ENCODE assay signal across 12 cellular contexts in genomic region chr15:65249641-65250040, GRCh38. TPM values are rescaled to one million over a fixed set of nuclear protein-coding genes. Genes with fewer than 3 reads are reported as not detected.
DNase-seq lines count a peak whose midpoint lies in the region; ATAC-seq and TF ChIP-seq lines count a peak whose summit lies in the region.
"Had no signal": no experiment of that assay in that cellular context is flagged by ENCODE, and none has a peak within 500 bp of the region (broad histone marks: within the 10 kb centered on the region; RNA-seq: fewer than 3 reads in every experiment).

No MANE protein-coding gene starts in this region.

- ATAC-seq in GM21717 (IDR thresholded peaks at IDR 0.05; ENCODE audit: unreplicated experiment) = peak; percentile 38
- ATAC-seq in memory B cell (ENCODE audit: low read depth) = peak; percentile 49
- peak; percentile 95 for ATAC-seq in stimulated activated memory B cell treated with anti-CD40 and anti-IgM and Interleukin-4, amounts not matched to agents 10 μg/mL and 1 μg/mL and 100 μg/mL, for 72 hours
- ATAC-seq in GM18517 (IDR thresholded peaks at IDR 0.05; ENCODE audit: unreplicated experiment) = no peak
- ATAC-seq: K562 had no signal

- H3K9me3 Mint-ChIP-seq in activated CD4-positive, alpha-beta T cell treated with anti-CD3 and anti-CD28 coated beads, Interleukin-2, amount 10 ng/mL, durations not matched to agents 24 days and 14 days = no peaks in the 10 kb centered on the region
- no peaks in the 10 kb centered on the region for H3K9me3 Mint-ChIP-seq in memory B cell
- no peaks in the 10 kb centered on the region for H3K9me3 Mint-ChIP-seq in stimulated activated memory B cell treated with anti-CD40 and anti-IgM and Interleukin-4, amounts not matched to agents 10 μg/mL and 1 μg/mL and 100 μg/mL, for 72 hours
- no peaks in the 10 kb centered on the region for H3K9me3 Mint-ChIP-seq in endothelial cell (ENCODE audit: unreplicated experiment)

- TF ChIP-seq CTCF in endothelial cell (IDR thresholded peaks at IDR 0.05; ENCODE audit: unreplicated experiment) = no peak

- peak overlapping the region; percentile 70 for H3K27ac Mint-ChIP-seq in activated CD4-positive, alpha-beta T cell treated with anti-CD3 and anti-CD28 coated beads, Interleukin-2, amount 10 ng/mL, durations not matched to agents 24 days and 14 days
- no peak overlapping the region for H3K27ac Mint-ChIP-seq in memory B cell
- H3K27ac Mint-ChIP-seq in stimulated activated memory B cell treated with anti-CD40 and anti-IgM and Interleukin-4, amounts not matched to agents 10 μg/mL and 1 μg/mL and 100 μg/mL, for 72 hours = peak overlapping the region; percentile 65
- H3K27ac Mint-ChIP-seq in endothelial cell (ENCODE audit: unreplicated experiment) = no peak overlapping the region

- DNase-seq in activated CD4-positive, alpha-beta T cell treated with anti-CD3 and anti-CD28 coated beads, Interleukin-2, amount 10 ng/mL, durations not matched to agents 24 days and 14 days = peak; percentile 72
- DNase-seq in memory B cell (ENCODE audit: low spot score in 2 of 2) = no peak
- DNase-seq in endothelial cell (ENCODE audit: low spot score) = no peak
- no peak for DNase-seq in NOMO-1 treated with DMSO at 0.1 percent for 48 hours (lab: John Stamatoyannopoulos, UW; ENCODE audit: unreplicated experiment)
- DNase-seq: NK-92 treated with Interleukin-12 subunit alpha and Interleukin-12 subunit beta, amount 100 ng/mL, for 24 hours had no signal

- peaks cover 2% of the 10 kb centered on the region for H3K36me3 Mint-ChIP-seq in activated CD4-positive, alpha-beta T cell treated with anti-CD3 and anti-CD28 coated beads, Interleukin-2, amount 10 ng/mL, durations not matched to agents 24 days and 14 days (ENCODE audit: low read depth)
- H3K36me3 Mint-ChIP-seq in memory B cell = peaks cover 16% of the 10 kb centered on the region
- peaks cover 30% of the 10 kb centered on the region for H3K36me3 Mint-ChIP-seq in stimulated activated memory B cell treated with anti-CD40 and anti-IgM and Interleukin-4, amounts not matched to agents 10 μg/mL and 1 μg/mL and 100 μg/mL, for 72 hours
- H3K36me3 Mint-ChIP-seq in endothelial cell (ENCODE audit: low read depth, unreplicated experiment) = peaks cover 4% of the 10 kb centered on the region

- no peaks in the 10 kb centered on the region for H3K27me3 Mint-ChIP-seq in activated CD4-positive, alpha-beta T cell treated with anti-CD3 and anti-CD28 coated beads, Interleukin-2, amount 10 ng/mL, durations not matched to agents 24 days and 14 days
- H3K27me3 Mint-ChIP-seq in memory B cell (no peaks in the 10 kb centered on the region), endothelial cell (ENCODE audit: unreplicated experiment) (peaks cover 3% of the 10 kb centered on the region)
- no peaks in the 10 kb centered on the region for H3K27me3 Mint-ChIP-seq in stimulated activated memory B cell treated with anti-CD40 and anti-IgM and Interleukin-4, amounts not matched to agents 10 μg/mL and 1 μg/mL and 100 μg/mL, for 72 hours

- H3K4me1 Mint-ChIP-seq in activated CD4-positive, alpha-beta T cell treated with anti-CD3 and anti-CD28 coated beads, Interleukin-2, amount 10 ng/mL, durations not matched to agents 24 days and 14 days = peaks cover 7% of the 10 kb centered on the region
- no peaks in the 10 kb centered on the region for H3K4me1 Mint-ChIP-seq in memory B cell
- H3K4me1 Mint-ChIP-seq in stimulated activated memory B cell treated with anti-CD40 and anti-IgM and Interleukin-4, amounts not matched to agents 10 μg/mL and 1 μg/mL and 100 μg/mL, for 72 hours = peaks cover 17% of the 10 kb centered on the region
- no peaks in the 10 kb centered on the region for H3K4me1 Mint-ChIP-seq in endothelial cell (ENCODE audit: unreplicated experiment)

- intact Hi-C loops in activated CD4-positive, alpha-beta T cell treated with anti-CD3 and anti-CD28 coated beads, Interleukin-2, amount 10 ng/mL, durations not matched to agents 24 days and 14 days (cut with micrococcal nuclease) = loop anchor here (5.0 kb wide), 1 partner anchor 48 kb away; the partner anchor contains the start of gene RNU5A-1

- no peak overlapping the region for H3K4me3 Mint-ChIP-seq in activated CD4-positive, alpha-beta T cell treated with anti-CD3 and anti-CD28 coated beads, Interleukin-2, amount 10 ng/mL, durations not matched to agents 24 days and 14 days
- H3K4me3 Mint-ChIP-seq in memory B cell (no peak overlapping the region), endothelial cell (ENCODE audit: unreplicated experiment) (no peak overlapping the region)
- no peak overlapping the region for H3K4me3 Mint-ChIP-seq in stimulated activated memory B cell treated with anti-CD40 and anti-IgM and Interleukin-4, amounts not matched to agents 10 μg/mL and 1 μg/mL and 100 μg/mL, for 72 hours

RNA-seq across cellular contexts. Expression of gene PARP16, which starts 37.0 kb away (rescaled TPM):
- 11.7 TPM in 2 replicates for total RNA-seq in activated CD4-positive, alpha-beta T cell treated with anti-CD3 and anti-CD28 coated beads, Interleukin-2, amount 10 ng/mL, durations not matched to agents 24 days and 14 days
- 2.8 TPM for total RNA-seq in endothelial cell (ENCODE audit: unreplicated experiment)

RNA-seq across cellular contexts. Expression of gene CILP, which starts 38.4 kb away (rescaled TPM):
- 0.02 TPM in 2 replicates for total RNA-seq in activated CD4-positive, alpha-beta T cell treated with anti-CD3 and anti-CD28 coated beads, Interleukin-2, amount 10 ng/mL, durations not matched to agents 24 days and 14 days
- not detected for total RNA-seq in endothelial cell (ENCODE audit: unreplicated experiment)
- total RNA-seq: dermis microvascular lymphatic vessel endothelial cell, H1, K562, pulmonary artery endothelial cell had no signal

RNA-seq across cellular contexts. Expression of gene RNU5A-1, which starts 46.2 kb away (rescaled TPM):
- not detected in 2 replicates for total RNA-seq in activated CD4-positive, alpha-beta T cell treated with anti-CD3 and anti-CD28 coated beads, Interleukin-2, amount 10 ng/mL, durations not matched to agents 24 days and 14 days
- not detected for total RNA-seq in endothelial cell (ENCODE audit: unreplicated experiment)
- total RNA-seq: dermis microvascular lymphatic vessel endothelial cell, H1, K562, pulmonary artery endothelial cell had no signal

RNA-seq across cellular contexts. Expression of gene RNU5B-1, which starts 54.8 kb away (rescaled TPM):
- not detected in 2 replicates for total RNA-seq in activated CD4-positive, alpha-beta T cell treated with anti-CD3 and anti-CD28 coated beads, Interleukin-2, amount 10 ng/mL, durations not matched to agents 24 days and 14 days
- total RNA-seq in endothelial cell (ENCODE audit: unreplicated experiment) = not detected
- total RNA-seq: dermis microvascular lymphatic vessel endothelial cell, H1, pulmonary artery endothelial cell had no signal

Comparison
In these comparisons a context has a peak if more than half of its experiments do, and no peak if none do; other contexts are left out.
1. H3K27ac Mint-ChIP-seq: peak in activated CD4-positive, alpha-beta T cell treated with anti-CD3 and anti-CD28 coated beads, Interleukin-2, amount 10 ng/mL, durations not matched to agents 24 days and 14 days (single experiment) and stimulated activated memory B cell treated with anti-CD40 and anti-IgM and Interleukin-4, amounts not matched to agents 10 μg/mL and 1 μg/mL and 100 μg/mL, for 72 hours (single experiment); none in memory B cell (single experiment) and endothelial cell (single experiment).